In genomic region chr4:82372502-82372873, GRCh38 we compare ENCODE assay signal across 8 cellular contexts. TPM values are rescaled to one million over a fixed set of nuclear protein-coding genes. Genes with fewer than 3 reads are reported as not detected.
DNase-seq lines count a peak whose midpoint lies in the region; ATAC-seq, FAIRE-seq and TF ChIP-seq lines count a peak whose summit lies in the region.

No MANE protein-coding gene starts in this region.

- H3K27me3 ChIP-seq in CD4-positive, alpha-beta T cell (ENCODE audit: control insufficient read depth, insufficient read depth, low read length), result no peaks in the 10 kb centered on the region
- H3K27me3 ChIP-seq in HUES6 (ENCODE audit: control insufficient read depth, insufficient read depth, low read length) (no peaks in the 10 kb centered on the region), brain microvascular endothelial cell (replicated peaks) (no peaks in the 10 kb centered on the region), keratinocyte (ENCODE audit: control insufficient read depth, extremely low read depth, insufficient read depth, low read length) (no peaks in the 10 kb centered on the region)

- peaks cover 80% of the 10 kb centered on the region for H3K36me3 Mint-ChIP-seq in CD4-positive, alpha-beta T cell (ENCODE audit: low read depth)

- H3K4me3 ChIP-seq in HUES6 (ENCODE audit: low read depth, low read length) (peak overlapping the region; percentile 99), brain microvascular endothelial cell (ENCODE audit: low read depth, low read length) (peak overlapping the region; percentile 97), keratinocyte (ENCODE audit: control insufficient read depth in 2 of 3, extremely low read depth in 1 of 3, insufficient read depth in 2 of 3, low read depth in 1 of 3, low read length in 3 of 3) (peak overlapping the region; percentile 90 to 99 (median 98))

- H2AFZ ChIP-seq in keratinocyte (ENCODE audit: control insufficient read depth, low read length), result no peak overlapping the region

- peaks cover 33% of the 10 kb centered on the region for H4K20me1 ChIP-seq in keratinocyte (ENCODE audit: control insufficient read depth, extremely low read depth, insufficient read depth, low read length)

- CTCF ChIA-PET in CD4-positive, alpha-beta T cell (lab: Charles Lee), result interaction anchor here (1.4 to 4.7 kb wide), 3 partner anchors 12 to 87 kb away, joined by 5 to 28 read pairs (median 18); no protein-coding TSS in a partner anchor

- peaks cover 77% of the 10 kb centered on the region for H3K79me2 ChIP-seq in keratinocyte (ENCODE audit: control insufficient read depth, insufficient read depth, low read length)

- peak in 9 of 10 experiments; percentile 9 to 40 (median 27) for DNase-seq in CD4-positive, alpha-beta T cell
- DNase-seq in T-helper 1 cell, result peak in 4 of 5 donors; percentile 15 to 55 (median 30)
- peak; percentile 9 for DNase-seq in brain microvascular endothelial cell
- DNase-seq in keratinocyte (ENCODE audit: low read depth, low spot score), result no peak
- DNase-seq in stimulated activated CD4-positive, alpha-beta T cell treated with anti-CD3 and anti-CD28 coated beads, Interleukin-12 subunit alpha, Interleukin-12 subunit beta, amount 100 ng/mL, for 48 hours (ENCODE audit: low read depth in 2 of 3, low spot score in 1 of 3), result peak; percentile 33 to 49 (median 49)

- H3K4me1 Mint-ChIP-seq in CD4-positive, alpha-beta T cell (ENCODE audit: low read depth), result peaks cover 72% of the 10 kb centered on the region

- ATAC-seq in CD4-positive, alpha-beta T cell (ENCODE audit: poor library complexity), result no peak
- ATAC-seq in GM21367 (IDR thresholded peaks at IDR 0.05; ENCODE audit: unreplicated experiment) (no peak), HG03457 (IDR thresholded peaks at IDR 0.05; ENCODE audit: unreplicated experiment) (no peak)

- dilution Hi-C loops in keratinocyte (cut with MboI; ENCODE audit: extremely low pct_ligation_motif_present, low sequenced_read_pairs), result no loop called here

- intact Hi-C loops in CD4-positive, alpha-beta T cell (cut with DNase I, micrococcal nuclease), result loop anchor here (5.0 to 10.0 kb wide), 9 partner anchors 85 to 1112 kb away; partner anchors contain the start of genes ABRAXAS1 (in 2 of the 2), COQ2 (in 2 of the 2), LIN54 (in 2 of the 2) and COPS4 (in 1 of the 2)

- peak overlapping the region; percentile 100 for H3K9ac ChIP-seq in HUES6 (ENCODE audit: low read length)
- H3K9ac ChIP-seq in keratinocyte (ENCODE audit: control insufficient read depth, extremely low read depth, insufficient read depth, low read length), result peak overlapping the region; percentile 99

- peak overlapping the region; percentile 98 for H3K27ac Mint-ChIP-seq in CD4-positive, alpha-beta T cell

- no peaks in the 10 kb centered on the region for H3K9me1 ChIP-seq in keratinocyte (ENCODE audit: control insufficient read depth, extremely low read depth, insufficient read depth, low read length)

- H3K4me1 ChIP-seq in HUES6 (ENCODE audit: control insufficient read depth, insufficient read depth, low read length) (peaks cover 34% of the 10 kb centered on the region), keratinocyte (ENCODE audit: control insufficient read depth, extremely low read depth, insufficient read depth, low read length) (peaks cover 34% of the 10 kb centered on the region)

- H3K4me3 Mint-ChIP-seq in CD4-positive, alpha-beta T cell, result peak overlapping the region; percentile 99

- H3K4me2 ChIP-seq in keratinocyte (ENCODE audit: control insufficient read depth, extremely low read depth, insufficient read depth, low read depth, low read length), result peak overlapping the region; percentile 97

- FAIRE-seq in keratinocyte (lab: Jason Lieb, UNC), result no peak

- TF ChIP-seq CTCF in CD4-positive, alpha-beta T cell (IDR thresholded peaks at IDR 0.05), result no peak
- TF ChIP-seq CTCF in brain microvascular endothelial cell (IDR thresholded peaks at IDR 0.05; ENCODE audit: low read depth, low read length, missing control alignments), result no peak
- TF ChIP-seq CTCF in keratinocyte (optimal IDR thresholded peaks at IDR 0.05 in 1 of 3, IDR thresholded peaks at IDR 0.05 in 1 of 3, conservative IDR thresholded peaks at IDR 0.05 in 1 of 3; ENCODE audit: extremely low read depth in 1 of 3, insufficient read depth in 2 of 3, low read length in 3 of 3), result no peak

- H3K27ac ChIP-seq in CD4-positive, alpha-beta T cell (ENCODE audit: low read depth, low read length), result peak overlapping the region; percentile 99
- H3K27ac ChIP-seq in HUES6 (ENCODE audit: low read depth, low read length) (peak overlapping the region; percentile 100), brain microvascular endothelial cell (peak overlapping the region; percentile 86), keratinocyte (ENCODE audit: control insufficient read depth, insufficient read depth, low read length) (peak overlapping the region; percentile 99)

- no peaks in the 10 kb centered on the region for H3K9me3 Mint-ChIP-seq in CD4-positive, alpha-beta T cell

- POLR2A ChIA-PET in CD4-positive, alpha-beta T cell (lab: Charles Lee), result interaction anchor here (1.0 to 7.0 kb wide), 7 partner anchors 12 to 900 kb away, joined by 3 to 277 read pairs (median 5); partner anchors contain the start of genes ENOPH1 and HNRNPDL

- H3K9me3 ChIP-seq in CD4-positive, alpha-beta T cell (ENCODE audit: control insufficient read depth, low read length), result no peaks in the 10 kb centered on the region
- H3K9me3 ChIP-seq in HUES6 (ENCODE audit: control insufficient read depth, insufficient read depth, low read depth, low read length) (no peaks in the 10 kb centered on the region), keratinocyte (ENCODE audit: control insufficient read depth, low read depth, low read length) (no peaks in the 10 kb centered on the region)

- in situ Hi-C loops in brain microvascular endothelial cell (cut with HindIII; ENCODE audit: low pct_ligation_motif_present, low sequenced_read_pairs), result loop anchor here (10.0 kb wide), 1 partner anchor 52 kb away; no protein-coding TSS in a partner anchor

- H3K36me3 ChIP-seq in HUES6 (ENCODE audit: control insufficient read depth, insufficient read depth, low read length) (peaks cover 54% of the 10 kb centered on the region), brain microvascular endothelial cell (replicated peaks) (peaks cover 15% of the 10 kb centered on the region), keratinocyte (ENCODE audit: control insufficient read depth in 2 of 2, extremely low read depth in 1 of 2, insufficient read depth in 2 of 2, low read length in 2 of 2) (peaks cover 3 to 33% of the 10 kb centered on the region in 2 experiments)

- H3K27me3 Mint-ChIP-seq in CD4-positive, alpha-beta T cell, result no peaks in the 10 kb centered on the region

RNA-seq across cellular contexts. Expression of gene HNRNPD, which starts 1.3 kb away (rescaled TPM):
- total RNA-seq in CD4-positive, alpha-beta T cell, result 100 to 1,000 TPM; 235 to 244 TPM
- 30.3 to 91.3 TPM (median 68.1 TPM) in 3 replicates for polyA plus RNA-seq in keratinocyte
- polyA plus RNA-seq in keratinocyte (2011; ENCODE audit: low read depth), result 102 TPM
- 44.4 and 54.8 TPM in 2 replicates for polyA plus RNA-seq in keratinocyte (2011; cell fraction: cytosol; rRNA removed)
- 163 and 219 TPM in 2 replicates for polyA plus RNA-seq in keratinocyte (2011; cell fraction: nucleus; rRNA removed)
- polyA plus RNA-seq in keratinocyte (2012; ENCODE audit: low replicate concordance), result 69.2 and 222 TPM in 2 replicates
- 6.6 to 26.6 TPM (median 12.0 TPM) in 3 replicates for polyA minus RNA-seq in keratinocyte
- polyA minus RNA-seq in keratinocyte (2011; cell fraction: cytosol; rRNA and poly(A)+ RNA removed), result 16.7 TPM
- 17.4 and 32.5 TPM in 2 replicates for polyA minus RNA-seq in keratinocyte (2011; cell fraction: nucleus; rRNA and poly(A)+ RNA removed)

RNA-seq across cellular contexts. Expression of gene HNRNPDL, which starts 57.8 kb away (rescaled TPM):
- 100 to 1,000 TPM; 461 to 467 TPM for total RNA-seq in CD4-positive, alpha-beta T cell
- polyA plus RNA-seq in keratinocyte, result 119 to 292 TPM (median 229 TPM) in 3 replicates
- polyA plus RNA-seq in keratinocyte (2011; ENCODE audit: low read depth), result 325 TPM
- polyA plus RNA-seq in keratinocyte (2011; cell fraction: cytosol; rRNA removed), result 125 and 139 TPM in 2 replicates
- 208 and 363 TPM in 2 replicates for polyA plus RNA-seq in keratinocyte (2011; cell fraction: nucleus; rRNA removed)
- 180 and 231 TPM in 2 replicates for polyA plus RNA-seq in keratinocyte (2012; ENCODE audit: low replicate concordance)
- 11.2 to 64.9 TPM (median 13.7 TPM) in 3 replicates for polyA minus RNA-seq in keratinocyte
- polyA minus RNA-seq in keratinocyte (2011; cell fraction: cytosol; rRNA and poly(A)+ RNA removed), result 49.1 TPM
- polyA minus RNA-seq in keratinocyte (2011; cell fraction: nucleus; rRNA and poly(A)+ RNA removed), result 25.3 and 42.9 TPM in 2 replicates

RNA-seq across cellular contexts. Expression of gene ENOPH1, which starts 57.9 kb away (rescaled TPM):
- 10 to 100 TPM; 17.9 to 19.4 TPM for total RNA-seq in CD4-positive, alpha-beta T cell
- polyA plus RNA-seq in keratinocyte, result 17.6 to 29.4 TPM (median 20.9 TPM) in 3 replicates
- polyA plus RNA-seq in keratinocyte (2011; ENCODE audit: low read depth), result 39.8 TPM
- polyA plus RNA-seq in keratinocyte (2011; cell fraction: cytosol; rRNA removed), result 24.4 and 33.4 TPM in 2 replicates
- polyA plus RNA-seq in keratinocyte (2011; cell fraction: nucleus; rRNA removed), result 16.4 and 17.7 TPM in 2 replicates
- 38.0 and 42.4 TPM in 2 replicates for polyA plus RNA-seq in keratinocyte (2012; ENCODE audit: low replicate concordance)
- polyA minus RNA-seq in keratinocyte, result 8.7 to 16.8 TPM (median 9.3 TPM) in 3 replicates
- 12.3 TPM for polyA minus RNA-seq in keratinocyte (2011; cell fraction: cytosol; rRNA and poly(A)+ RNA removed)
- polyA minus RNA-seq in keratinocyte (2011; cell fraction: nucleus; rRNA and poly(A)+ RNA removed), result 4.0 and 9.9 TPM in 2 replicates
